ENCODE assay signal across 22 cellular contexts in the genomic region with DNA sequence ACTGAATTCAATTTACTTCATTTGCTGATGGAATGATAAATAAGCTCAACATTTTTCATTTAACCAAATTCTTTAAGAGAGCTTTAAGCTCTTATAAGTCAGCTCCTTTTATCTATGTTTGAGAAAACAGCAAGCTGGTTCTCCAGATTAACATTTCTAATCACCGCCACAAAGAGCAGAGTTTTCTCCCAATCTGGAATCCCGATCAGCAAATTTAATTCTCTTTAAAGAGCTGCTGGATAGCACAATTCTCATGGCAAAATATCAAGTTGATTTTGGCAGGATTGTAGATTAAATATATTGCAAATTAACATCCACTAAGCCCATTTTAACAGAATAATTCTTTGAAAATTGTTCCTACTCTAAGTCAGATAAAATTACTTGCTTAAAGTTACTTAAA. TPM values are rescaled to one million over a fixed set of nuclear protein-coding genes. Genes with fewer than 3 reads are reported as not detected.
DNase-seq lines count a peak whose midpoint lies in the region; ATAC-seq and TF ChIP-seq lines count a peak whose summit lies in the region.
"Had no signal": no experiment of that assay in that cellular context is flagged by ENCODE, and none has a peak within 500 bp of the region (broad histone marks: within the 10 kb centered on the region; RNA-seq: fewer than 3 reads in every experiment).

No MANE protein-coding gene starts in this region.

- DNase-seq in natural killer cell (no peak), coronary artery (ENCODE audit: low spot score) (no peak), lower lobe of right lung (no peak), vagina (ENCODE audit: extremely low spot score in 2 of 2) (no peak), anterior cingulate cortex (lab: John Stamatoyannopoulos, UW) (no peak), H7 (no peak)
- DNase-seq in natural killer cell treated with Interleukin-12 subunit alpha and Interleukin-12 subunit beta and Interleukin-15 and Interleukin-18, amount 100 ng/mL, for 72 hours (ENCODE audit: low spot score): no peak
- no peak for DNase-seq in activated CD4-positive, alpha-beta T cell treated with anti-CD3 and anti-CD28 coated beads for 4 hours
- DNase-seq: activated CD4-positive, alpha-beta T cell treated with anti-CD3 and anti-CD28 coated beads, Interleukin-2, amount 10 ng/mL, durations not matched to agents 24 days and 14 days; activated gamma-delta T cell; adrenal gland; CD4-positive, alpha-beta T cell; MV-4-11; NCI-H187 treated with DMSO at 0.1 percent for 48 hours; NK-92 treated with Interleukin-12 subunit alpha and Interleukin-12 subunit beta, amount 100 ng/mL, for 24 hours; stimulated activated CD4-positive, alpha-beta T cell treated with anti-CD3 and anti-CD28 coated beads, Interleukin-4, amount 100 ng/mL, for 4 hours; substantia nigra had no signal

- peak overlapping the region in 1 of 2 donors; percentile 18 for H3K27ac ChIP-seq in coronary artery
- H3K27ac ChIP-seq in lower lobe of right lung: peak overlapping the region; percentile 31
- peak overlapping the region; percentile 30 for H3K27ac ChIP-seq in vagina
- H3K27ac ChIP-seq: cardiac muscle cell, HL-60, RWPE1 had no signal

- no peaks in the 10 kb centered on the region for H3K36me3 Mint-ChIP-seq in natural killer cell
- H3K36me3 Mint-ChIP-seq in natural killer cell treated with Interleukin-12 subunit alpha and Interleukin-12 subunit beta and Interleukin-15 and Interleukin-18, amount 100 ng/mL, for 72 hours: no peaks in the 10 kb centered on the region

- TF ChIP-seq POLR2A in vagina (IDR thresholded peaks at IDR 0.05): no peak

- no peak for TF ChIP-seq CTCF in natural killer cell (IDR thresholded peaks at IDR 0.05)
- TF ChIP-seq CTCF in coronary artery (IDR thresholded peaks at IDR 0.05): no peak
- no peak for TF ChIP-seq CTCF in lower lobe of right lung (IDR thresholded peaks at IDR 0.05)
- TF ChIP-seq CTCF in vagina (IDR thresholded peaks at IDR 0.05): no peak

- no peaks in the 10 kb centered on the region for H3K27me3 ChIP-seq in lower lobe of right lung (ENCODE audit: low read depth)
- no peaks in the 10 kb centered on the region for H3K27me3 ChIP-seq in vagina
- no peaks in the 10 kb centered on the region for H3K27me3 ChIP-seq in H7 (ENCODE audit: control insufficient read depth, insufficient read depth, low read length)
- H3K27me3 ChIP-seq: adrenal gland, cardiac muscle cell had no signal

- intact Hi-C loops in natural killer cell (cut with micrococcal nuclease) (no loop called here), lower lobe of right lung (cut with DNase I) (no loop called here), vagina (cut with DNase I) (no loop called here)

- no peak for ATAC-seq in natural killer cell
- ATAC-seq in natural killer cell treated with Interleukin-12 subunit alpha and Interleukin-12 subunit beta and Interleukin-15 and Interleukin-18, amount 100 ng/mL, for 72 hours: no peak
- ATAC-seq in lower lobe of right lung: no peak

- H3K36me3 ChIP-seq in lower lobe of right lung (no peaks in the 10 kb centered on the region), vagina (no peaks in the 10 kb centered on the region), H7 (replicated peaks; ENCODE audit: control insufficient read depth, insufficient read depth, low read length) (no peaks in the 10 kb centered on the region)
- H3K36me3 ChIP-seq: adrenal gland, cardiac muscle cell had no signal

- peak overlapping the region; percentile 58 to 59 for H3K27ac Mint-ChIP-seq in natural killer cell
- no peak overlapping the region for H3K27ac Mint-ChIP-seq in natural killer cell treated with Interleukin-12 subunit alpha and Interleukin-12 subunit beta and Interleukin-15 and Interleukin-18, amount 100 ng/mL, for 72 hours
- H3K27ac Mint-ChIP-seq: activated CD4-positive, alpha-beta T cell treated with anti-CD3 and anti-CD28 coated beads, Interleukin-2, amount 10 ng/mL, durations not matched to agents 24 days and 14 days; memory B cell had no signal

- H3K4me1 ChIP-seq in lower lobe of right lung (no peaks in the 10 kb centered on the region), vagina (peaks cover 8% of the 10 kb centered on the region)

- no peaks in the 10 kb centered on the region for H3K9me3 ChIP-seq in lower lobe of right lung
- no peaks in the 10 kb centered on the region for H3K9me3 ChIP-seq in vagina
- H3K9me3 ChIP-seq: adrenal gland had no signal

- no peak overlapping the region for H3K4me3 Mint-ChIP-seq in natural killer cell
- no peak overlapping the region for H3K4me3 Mint-ChIP-seq in natural killer cell treated with Interleukin-12 subunit alpha and Interleukin-12 subunit beta and Interleukin-15 and Interleukin-18, amount 100 ng/mL, for 72 hours
- H3K4me3 Mint-ChIP-seq: activated CD4-positive, alpha-beta T cell treated with anti-CD3 and anti-CD28 coated beads, Interleukin-2, amount 10 ng/mL, durations not matched to agents 24 days and 14 days; CD4-positive, alpha-beta T cell; memory B cell; nephron had no signal

- H3K27me3 Mint-ChIP-seq in natural killer cell (ENCODE audit: low read depth in 2 of 2): peaks cover 0 to 18% of the 10 kb centered on the region in 2 donors
- H3K27me3 Mint-ChIP-seq in natural killer cell treated with Interleukin-12 subunit alpha and Interleukin-12 subunit beta and Interleukin-15 and Interleukin-18, amount 100 ng/mL, for 72 hours: peaks cover 0 to 3% of the 10 kb centered on the region in 2 donors
- H3K27me3 Mint-ChIP-seq: activated CD4-positive, alpha-beta T cell treated with anti-CD3 and anti-CD28 coated beads, Interleukin-2, amount 10 ng/mL, durations not matched to agents 24 days and 14 days; CD4-positive, alpha-beta T cell; memory B cell had no signal

- peaks cover 33 to 36% of the 10 kb centered on the region in 2 donors for H3K4me1 Mint-ChIP-seq in natural killer cell
- peaks cover 15 to 26% of the 10 kb centered on the region in 2 donors for H3K4me1 Mint-ChIP-seq in natural killer cell treated with Interleukin-12 subunit alpha and Interleukin-12 subunit beta and Interleukin-15 and Interleukin-18, amount 100 ng/mL, for 72 hours (ENCODE audit: low read depth in 2 of 2)

- H3K4me3 ChIP-seq in coronary artery (peak overlapping the region; percentile 6), lower lobe of right lung (peak overlapping the region; percentile 32), vagina (no peak overlapping the region), H7 (ENCODE audit: insufficient read depth, low read depth, low read length) (no peak overlapping the region)
- H3K4me3 ChIP-seq: cardiac muscle cell had no signal

- H3K9me3 Mint-ChIP-seq in natural killer cell: no peaks in the 10 kb centered on the region
- H3K9me3 Mint-ChIP-seq in natural killer cell treated with Interleukin-12 subunit alpha and Interleukin-12 subunit beta and Interleukin-15 and Interleukin-18, amount 100 ng/mL, for 72 hours: no peaks in the 10 kb centered on the region
- H3K9me3 Mint-ChIP-seq: activated CD4-positive, alpha-beta T cell treated with anti-CD3 and anti-CD28 coated beads, Interleukin-2, amount 10 ng/mL, durations not matched to agents 24 days and 14 days; CD4-positive, alpha-beta T cell; memory B cell; nephron had no signal

RNA-seq across cellular contexts. Expression of gene RPS6KA3, which starts 48.8 kb away (rescaled TPM):
- total RNA-seq in natural killer cell (10 to 100 TPM; 62.1 to 82.9 (median 79.4) TPM), lower lobe of right lung (64.5 TPM), vagina (22.8 TPM)
- total RNA-seq in natural killer cell treated with Interleukin-12 subunit alpha and Interleukin-12 subunit beta and Interleukin-15 and Interleukin-18, amount 100 ng/mL, for 72 hours: 10 to 100 TPM; 64.5 to 82.4 TPM
- total RNA-seq in H7 (2014; rRNA removed; shearing (Covaris generic)): 8.3 and 12.7 TPM in 2 replicates

Comparison
In these comparisons a context has a peak if more than half of its experiments do, and no peak if none do; other contexts are left out.
1. H3K27ac Mint-ChIP-seq: peak in natural killer cell (2 of 2); none in natural killer cell treated with Interleukin-12 subunit alpha and Interleukin-12 subunit beta and Interleukin-15 and Interleukin-18, amount 100 ng/mL, for 72 hours (0 of 2).
2. H3K4me3 ChIP-seq: peak in coronary artery (single experiment) and lower lobe of right lung (single experiment); none in vagina (0 of 2) and H7 (single experiment).